ENCODE assay signal across 18 cellular contexts in genomic region chr2:213220967-213221603, GRCh38.
DNase-seq lines count a peak whose midpoint lies in the region; ATAC-seq and TF ChIP-seq lines count a peak whose summit lies in the region.
"Had no signal": no experiment of that assay in that cellular context is flagged by ENCODE, and none has a peak within 500 bp of the region (broad histone marks: within the 10 kb centered on the region; RNA-seq: fewer than 3 reads in every experiment).

No MANE protein-coding gene starts in this region.

- no peaks in the 10 kb centered on the region for H3K36me3 ChIP-seq in upper lobe of right lung
- H3K36me3 ChIP-seq: breast epithelium, suprapubic skin had no signal

- no peaks in the 10 kb centered on the region for H3K9me3 ChIP-seq in upper lobe of right lung
- H3K9me3 ChIP-seq: breast epithelium, suprapubic skin had no signal

- POLR2A ChIA-PET in WTC11 (lab: Charles Lee): no interaction called here

- TF ChIP-seq CTCF in GM12873 (IDR thresholded peaks at IDR 0.05; ENCODE audit: insufficient read depth, low read depth, low read length, missing control alignments) (peak; percentile 44), WTC11 (IDR thresholded peaks at IDR 0.05) (no peak), upper lobe of right lung (IDR thresholded peaks at IDR 0.05) (no peak)

- no peak overlapping the region for H3K4me3 ChIP-seq in upper lobe of right lung
- H3K4me3 ChIP-seq: breast epithelium, K562, suprapubic skin had no signal

- no peaks in the 10 kb centered on the region for H3K9me3 Mint-ChIP-seq in WTC11
- H3K9me3 Mint-ChIP-seq: activated naive CD4-positive, alpha-beta T cell treated with anti-CD3 and anti-CD28 coated beads, Interleukin-2, amount 50 U/mL, for 72 hours had no signal

- H3K27ac ChIP-seq in upper lobe of right lung: no peak overlapping the region
- H3K27ac ChIP-seq: breast epithelium, parathyroid adenoma, suprapubic skin had no signal

- H3K27me3 Mint-ChIP-seq in WTC11 (ENCODE audit: low read depth): no peaks in the 10 kb centered on the region

- ATAC-seq in GM19395 (IDR thresholded peaks at IDR 0.05; ENCODE audit: unreplicated experiment) (peak; percentile 75), HG03139 (IDR thresholded peaks at IDR 0.05; ENCODE audit: unreplicated experiment) (peak; percentile 50), WTC11 (peak; percentile 81), upper lobe of right lung (no peak), GM19328 (IDR thresholded peaks at IDR 0.05; ENCODE audit: unreplicated experiment) (no peak), HG03095 (IDR thresholded peaks at IDR 0.05; ENCODE audit: unreplicated experiment) (no peak)
- ATAC-seq: activated naive CD4-positive, alpha-beta T cell treated with anti-CD3 and anti-CD28 coated beads, Interleukin-2, amount 50 U/mL, for 72 hours; K562 had no signal

- H3K4me3 Mint-ChIP-seq in WTC11: no peak overlapping the region

- intact Hi-C loops in upper lobe of right lung (cut with DNase I): no loop called here

- H3K27me3 ChIP-seq in upper lobe of right lung: no peaks in the 10 kb centered on the region
- H3K27me3 ChIP-seq: breast epithelium, suprapubic skin had no signal

- no peaks in the 10 kb centered on the region for H3K36me3 Mint-ChIP-seq in WTC11
- H3K36me3 Mint-ChIP-seq: activated naive CD4-positive, alpha-beta T cell treated with anti-CD3 and anti-CD28 coated beads, Interleukin-2, amount 50 U/mL, for 72 hours had no signal

- peaks cover 13% of the 10 kb centered on the region for H3K4me1 Mint-ChIP-seq in WTC11

- CTCF ChIA-PET in WTC11 (lab: Charles Lee): interaction anchor here (0.6 kb wide), 1 partner anchor 1354 kb away, joined by 3 read pairs; no protein-coding TSS in a partner anchor

- H3K27ac Mint-ChIP-seq in WTC11: no peak overlapping the region
- H3K27ac Mint-ChIP-seq: activated naive CD4-positive, alpha-beta T cell treated with anti-CD3 and anti-CD28 coated beads, Interleukin-2, amount 50 U/mL, for 72 hours had no signal

- no peaks in the 10 kb centered on the region for H3K4me1 ChIP-seq in upper lobe of right lung
- H3K4me1 ChIP-seq: breast epithelium, parathyroid adenoma had no signal

- no peak for DNase-seq in WTC11 (ENCODE audit: low spot score)
- DNase-seq in upper lobe of right lung: no peak
- DNase-seq in stimulated activated CD8-positive, alpha-beta memory T cell treated with anti-CD3 and anti-CD28 coated beads, Interleukin-4, amount 100 ng/mL, for 48 hours: no peak
- DNase-seq: activated CD8-positive, alpha-beta memory T cell treated with anti-CD3 and anti-CD28 coated beads, Interleukin-2, amount 50 U/mL, for 48 hours; NCI-H146; NCI-H510A; OCI-M1; stimulated activated CD4-positive, alpha-beta T cell treated with anti-CD3 and anti-CD28 coated beads, Interleukin-12 subunit alpha, Interleukin-12 subunit beta, amount 100 ng/mL, for 4 hours had no signal

TF ChIP-seq in WTC11, 78 proteins besides CTCF, POLR2A, EP300 and RAD21:
- TF ChIP-seq ZNF281 (CRISPR knock-in tag; IDR thresholded peaks at IDR 0.05) (no peak), ETV6 (CRISPR knock-in tag; IDR thresholded peaks at IDR 0.05) (no peak), CBFB (CRISPR knock-in tag; IDR thresholded peaks at IDR 0.05; ENCODE audit: low read depth) (no peak), NFATC4 (CRISPR knock-in tag; IDR thresholded peaks at IDR 0.05) (no peak), ZNF671 (CRISPR knock-in tag; IDR thresholded peaks at IDR 0.05) (no peak), GRHL2 (CRISPR knock-in tag; IDR thresholded peaks at IDR 0.05; ENCODE audit: insufficient replicate concordance, severe bottlenecking) (no peak), TP53 (CRISPR knock-in tag; IDR thresholded peaks at IDR 0.05) (no peak), CREB1 (CRISPR knock-in tag; IDR thresholded peaks at IDR 0.05) (no peak)
TF ChIP-seq in WTC11: peak in this region for 0.

Comparison
In these comparisons a context has a peak if more than half of its experiments do, and no peak if none do; other contexts are left out.
1. ATAC-seq: peak in GM19395 (single experiment), HG03139 (single experiment) and WTC11 (single experiment); none in upper lobe of right lung (single experiment), GM19328 (single experiment) and HG03095 (single experiment).